ENCODE assay signal across 21 cellular contexts in genomic region chr15:77354064-77354463, GRCh38.
DNase-seq lines count a peak whose midpoint lies in the region; ATAC-seq and TF ChIP-seq lines count a peak whose summit lies in the region.
"Had no signal": no experiment of that assay in that cellular context is flagged by ENCODE, and none has a peak within 500 bp of the region (broad histone marks: within the 10 kb centered on the region; RNA-seq: fewer than 3 reads in every experiment).

No MANE protein-coding gene starts in this region.

- no peaks in the 10 kb centered on the region for H3K27me3 ChIP-seq in neutrophil
- H3K27me3 ChIP-seq in effector memory CD4-positive, alpha-beta T cell (replicated peaks; ENCODE audit: control insufficient read depth, insufficient read depth, low read length, poor library complexity, severe bottlenecking): no peaks in the 10 kb centered on the region
- H3K27me3 ChIP-seq: brain microvascular endothelial cell had no signal

- no peaks in the 10 kb centered on the region for H3K9me3 Mint-ChIP-seq in HFFc6
- no peaks in the 10 kb centered on the region for H3K9me3 Mint-ChIP-seq in dendritic cell treated with granulocyte-macrophage colony-stimulating factor and Interleukin-4, amounts not matched to agents 40 ng/mL and 50 ng/mL, for 4 days
- H3K9me3 Mint-ChIP-seq: activated CD8-positive, alpha-beta T cell treated with anti-CD3 and anti-CD28 coated beads for 36 hours; CD4-positive, CD25-positive, alpha-beta regulatory T cell; effector memory CD8-positive, alpha-beta T cell had no signal

- no peaks in the 10 kb centered on the region for H3K36me3 ChIP-seq in neutrophil
- H3K36me3 ChIP-seq in effector memory CD4-positive, alpha-beta T cell (ENCODE audit: control insufficient read depth, insufficient read depth, low read length): no peaks in the 10 kb centered on the region
- H3K36me3 ChIP-seq: brain microvascular endothelial cell had no signal

- no peak for DNase-seq in HFFc6
- peak; percentile 2 for DNase-seq in NCI-H69 (lab: John Stamatoyannopoulos, UW)
- DNase-seq in effector memory CD4-positive, alpha-beta T cell: no peak
- no peak for DNase-seq in HUDEP-2 (lab: John Stamatoyannopoulos, UW; ENCODE audit: unreplicated experiment in 76 of 76)
- DNase-seq: activated CD4-positive, alpha-beta T cell treated with anti-CD3 and anti-CD28 coated beads for 1 hour; activated CD8-positive, alpha-beta T cell treated with anti-CD3 and anti-CD28 coated beads for 36 hours; activated effector memory CD4-positive, alpha-beta T cell treated with anti-CD3 and anti-CD28 coated beads, Interleukin-2, amount 50 U/mL, for 16 hours; activated T-cell treated with anti-CD3 and anti-CD28 coated beads for 4 hours; brain microvascular endothelial cell; CD4-positive, CD25-positive, alpha-beta regulatory T cell; effector memory CD8-positive, alpha-beta T cell; kidney glomerular epithelial cell; MV-4-11; NCI-H1694 treated with DMSO at 0.1 percent for 48 hours; NCI-H526 treated with DMSO at 0.1 percent for 48 hours; psoas muscle; SHP77; trophoblast cell had no signal

- H3K4me3 Mint-ChIP-seq in HFFc6: no peak overlapping the region
- H3K4me3 Mint-ChIP-seq in dendritic cell treated with granulocyte-macrophage colony-stimulating factor and Interleukin-4, amounts not matched to agents 40 ng/mL and 50 ng/mL, for 4 days: no peak overlapping the region
- H3K4me3 Mint-ChIP-seq: activated CD8-positive, alpha-beta T cell treated with anti-CD3 and anti-CD28 coated beads for 36 hours; CD4-positive, CD25-positive, alpha-beta regulatory T cell; effector memory CD8-positive, alpha-beta T cell had no signal

- H3K4me1 Mint-ChIP-seq in HFFc6 (ENCODE audit: low read depth): peaks cover 36% of the 10 kb centered on the region
- peaks cover 22% of the 10 kb centered on the region for H3K4me1 Mint-ChIP-seq in dendritic cell treated with granulocyte-macrophage colony-stimulating factor and Interleukin-4, amounts not matched to agents 40 ng/mL and 50 ng/mL, for 4 days (ENCODE audit: low read depth)

- peaks cover 13 to 19% of the 10 kb centered on the region in 2 experiments for H3K4me1 ChIP-seq in neutrophil (ENCODE audit: control insufficient read depth in 1 of 2, insufficient read depth in 1 of 2, low read depth in 1 of 2, low read length in 1 of 2)
- no peaks in the 10 kb centered on the region for H3K4me1 ChIP-seq in effector memory CD4-positive, alpha-beta T cell (ENCODE audit: control insufficient read depth, insufficient read depth, low read length, poor library complexity, severe bottlenecking)

- H3K9me3 ChIP-seq in neutrophil: no peaks in the 10 kb centered on the region
- H3K9me3 ChIP-seq in effector memory CD4-positive, alpha-beta T cell (ENCODE audit: control insufficient read depth, low read length): no peaks in the 10 kb centered on the region
- H3K9me3 ChIP-seq: psoas muscle had no signal

- H3K36me3 Mint-ChIP-seq in HFFc6 (ENCODE audit: low read depth): peaks cover 5% of the 10 kb centered on the region; the same call in 1 of the 2 replicates
- H3K36me3 Mint-ChIP-seq in dendritic cell treated with granulocyte-macrophage colony-stimulating factor and Interleukin-4, amounts not matched to agents 40 ng/mL and 50 ng/mL, for 4 days (ENCODE audit: low read depth): no peaks in the 10 kb centered on the region
- H3K36me3 Mint-ChIP-seq: CD4-positive, CD25-positive, alpha-beta regulatory T cell had no signal

- intact Hi-C loops in dendritic cell treated with granulocyte-macrophage colony-stimulating factor and Interleukin-4, amounts not matched to agents 40 ng/mL and 50 ng/mL, for 4 days (cut with micrococcal nuclease): no loop called here

- no peak for TF ChIP-seq CTCF in HFFc6 (IDR thresholded peaks at IDR 0.05)
- no peak for TF ChIP-seq CTCF in neutrophil (IDR thresholded peaks at IDR 0.05)

- H3K27me3 Mint-ChIP-seq in HFFc6 (ENCODE audit: insufficient read depth): peaks cover 1% of the 10 kb centered on the region; the same call in 1 of the 2 replicates
- H3K27me3 Mint-ChIP-seq in dendritic cell treated with granulocyte-macrophage colony-stimulating factor and Interleukin-4, amounts not matched to agents 40 ng/mL and 50 ng/mL, for 4 days: no peaks in the 10 kb centered on the region
- H3K27me3 Mint-ChIP-seq: activated CD8-positive, alpha-beta T cell treated with anti-CD3 and anti-CD28 coated beads for 36 hours; CD4-positive, CD25-positive, alpha-beta regulatory T cell; effector memory CD8-positive, alpha-beta T cell had no signal

- no peak overlapping the region for H3K4me3 ChIP-seq in neutrophil (ENCODE audit: low read depth in 1 of 2, low read length in 1 of 2)
- no peak overlapping the region for H3K4me3 ChIP-seq in effector memory CD4-positive, alpha-beta T cell (ENCODE audit: insufficient read depth, low read depth, low read length, poor library complexity, severe bottlenecking)
- H3K4me3 ChIP-seq: psoas muscle had no signal

- peak overlapping the region; percentile 3; the same call in 1 of the 2 replicates for H3K27ac Mint-ChIP-seq in HFFc6
- H3K27ac Mint-ChIP-seq in dendritic cell treated with granulocyte-macrophage colony-stimulating factor and Interleukin-4, amounts not matched to agents 40 ng/mL and 50 ng/mL, for 4 days: peak overlapping the region; percentile 4
- H3K27ac Mint-ChIP-seq: activated CD8-positive, alpha-beta T cell treated with anti-CD3 and anti-CD28 coated beads for 36 hours; CD4-positive, CD25-positive, alpha-beta regulatory T cell; effector memory CD8-positive, alpha-beta T cell had no signal

- peak overlapping the region; percentile 57 for H3K27ac ChIP-seq in neutrophil
- H3K27ac ChIP-seq in effector memory CD4-positive, alpha-beta T cell (ENCODE audit: insufficient read depth, low read length, poor library complexity, severe bottlenecking): no peak overlapping the region
- H3K27ac ChIP-seq: brain microvascular endothelial cell, psoas muscle had no signal

- no peak for ATAC-seq in HG03432 (IDR thresholded peaks at IDR 0.05; ENCODE audit: unreplicated experiment)
- ATAC-seq: activated CD8-positive, alpha-beta T cell treated with anti-CD3 and anti-CD28 coated beads for 36 hours; effector memory CD8-positive, alpha-beta T cell; psoas muscle had no signal
